1 cellular context compared by ENCODE assay signal in the genomic region with DNA sequence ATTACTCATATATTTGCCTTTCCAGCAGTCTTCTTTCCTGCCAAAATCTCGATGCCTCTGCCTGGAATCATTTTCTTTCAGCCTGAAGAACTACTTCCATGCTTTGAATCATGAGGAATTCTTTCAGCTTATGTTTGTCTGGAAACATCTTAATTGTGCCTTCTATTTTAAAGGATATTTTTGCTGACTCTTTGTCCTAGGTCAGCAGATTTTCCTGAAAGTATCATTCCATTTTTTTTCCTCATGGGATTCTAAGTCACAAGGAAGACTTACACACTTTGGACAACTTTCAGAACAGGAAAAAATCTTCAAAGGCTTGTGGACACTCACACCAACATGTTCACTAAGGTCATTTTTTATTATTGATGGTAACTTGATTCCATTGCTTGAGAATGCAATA.
A peak's percentile ranks its signal among the peaks of the same experiment; 100 is the strongest.
TF ChIP-seq lines count a peak whose summit lies in the region.

No MANE protein-coding gene starts in this region.

TF ChIP-seq in HepG2, 621 proteins besides CTCF, POLR2A, EP300 and RAD21:
- TF ChIP-seq MAFK (conservative IDR thresholded peaks at IDR 0.05 in 1 of 2, IDR thresholded peaks at IDR 0.05 in 1 of 2; ENCODE audit: low read length in 2 of 2), result peak; percentile 51 to 89; a peak in 3 of 4 replicates
- TF ChIP-seq MAFF (IDR thresholded peaks at IDR 0.05; ENCODE audit: low read depth, low read length), result peak; percentile 81
- no peak for TF ChIP-seq ZNF589 (CRISPR knock-in tag; conservative IDR thresholded peaks at IDR 0.05)
TF ChIP-seq in HepG2: peak in this region for 2.
